Comparison of ENCODE assay signal across 23 cellular contexts in genomic region chr16:75219088-75219487, GRCh38. TPM values are rescaled to one million over a fixed set of nuclear protein-coding genes. Genes with fewer than 3 reads are reported as not detected.
DNase-seq lines count a peak whose midpoint lies in the region; ATAC-seq and TF ChIP-seq lines count a peak whose summit lies in the region.
"Had no signal": no experiment of that assay in that cellular context is flagged by ENCODE, and none has a peak within 500 bp of the region (broad histone marks: within the 10 kb centered on the region; RNA-seq: fewer than 3 reads in every experiment).

No MANE protein-coding gene starts in this region.

- peaks cover 14% of the 10 kb centered on the region for H3K4me1 Mint-ChIP-seq in activated naive CD4-positive, alpha-beta T cell treated with anti-CD3 and anti-CD28 coated beads, Interleukin-2, amount 10 ng/mL, durations not matched to agents 7 days and 5 days
- peaks cover 9% of the 10 kb centered on the region for H3K4me1 Mint-ChIP-seq in central memory CD8-positive, alpha-beta T cell
- H3K4me1 Mint-ChIP-seq in progenitor cell of endocrine pancreas (ENCODE audit: low read depth) = no peaks in the 10 kb centered on the region

- no peak for DNase-seq in activated naive CD4-positive, alpha-beta T cell treated with anti-CD3 and anti-CD28 coated beads, Interleukin-2, amount 10 ng/mL, durations not matched to agents 7 days and 5 days
- no peak for DNase-seq in activated naive CD4-positive, alpha-beta T cell treated with Interleukin-2 at 50 U/mL for 16 hours
- DNase-seq in central memory CD8-positive, alpha-beta T cell (ENCODE audit: low spot score in 2 of 2) = no peak
- no peak for DNase-seq in progenitor cell of endocrine pancreas (ENCODE audit: low spot score, unreplicated experiment)
- no peak for DNase-seq in HuH-7.5 (ENCODE audit: low spot score)
- no peak for DNase-seq in NCI-H82 (lab: John Stamatoyannopoulos, UW)
- DNase-seq: activated gamma-delta T cell treated with Interleukin-2 at 50 U/mL for 16 hours; Calu3; cortex of kidney; esophagus squamous epithelium; gastrocnemius medialis; left ventricle myocardium superior; NCI-H1048; NCI-H187 treated with DMSO at 0.1 percent for 48 hours; NCI-H524 treated with DMSO at 0.1 percent for 48 hours; nephron progenitor cell; stimulated activated CD8-positive, alpha-beta memory T cell treated with anti-CD3 and anti-CD28 coated beads, Interleukin-4, amount 100 ng/mL, for 48 hours had no signal

- CTCF ChIA-PET in activated naive CD4-positive, alpha-beta T cell treated with anti-CD3 and anti-CD28 coated beads, Interleukin-2, amount 10 ng/mL, durations not matched to agents 7 days and 5 days (lab: Charles Lee) = interaction anchor here (1.8 to 3.7 kb wide), 2 partner anchors 19 to 246 kb away, joined by 4 to 31 read pairs; partner anchors contain the start of gene TMEM170A

- TF ChIP-seq CTCF in progenitor cell of endocrine pancreas (IDR thresholded peaks at IDR 0.05; ENCODE audit: unreplicated experiment) = no peak

- no peaks in the 10 kb centered on the region for H3K36me3 ChIP-seq in KOPT-K1 (ENCODE audit: insufficient read depth, low read length)
- H3K36me3 ChIP-seq: esophagus squamous epithelium, gastrocnemius medialis, prostate gland had no signal

- peak overlapping the region; percentile 93 for H3K27ac Mint-ChIP-seq in activated naive CD4-positive, alpha-beta T cell treated with anti-CD3 and anti-CD28 coated beads, Interleukin-2, amount 10 ng/mL, durations not matched to agents 7 days and 5 days
- peak overlapping the region; percentile 43 for H3K27ac Mint-ChIP-seq in central memory CD8-positive, alpha-beta T cell (ENCODE audit: low read depth)
- H3K27ac Mint-ChIP-seq in progenitor cell of endocrine pancreas = peak overlapping the region; percentile 45
- H3K27ac Mint-ChIP-seq: nephron progenitor cell, type B pancreatic cell had no signal

- peaks cover under 1% of the 10 kb centered on the region for H3K27me3 Mint-ChIP-seq in activated naive CD4-positive, alpha-beta T cell treated with anti-CD3 and anti-CD28 coated beads, Interleukin-2, amount 10 ng/mL, durations not matched to agents 7 days and 5 days
- no peaks in the 10 kb centered on the region for H3K27me3 Mint-ChIP-seq in central memory CD8-positive, alpha-beta T cell
- H3K27me3 Mint-ChIP-seq in progenitor cell of endocrine pancreas = no peaks in the 10 kb centered on the region
- H3K27me3 Mint-ChIP-seq: type B pancreatic cell had no signal

- H3K9me3 Mint-ChIP-seq in activated naive CD4-positive, alpha-beta T cell treated with anti-CD3 and anti-CD28 coated beads, Interleukin-2, amount 10 ng/mL, durations not matched to agents 7 days and 5 days = no peaks in the 10 kb centered on the region
- no peaks in the 10 kb centered on the region for H3K9me3 Mint-ChIP-seq in central memory CD8-positive, alpha-beta T cell
- no peaks in the 10 kb centered on the region for H3K9me3 Mint-ChIP-seq in progenitor cell of endocrine pancreas (ENCODE audit: low read depth)
- H3K9me3 Mint-ChIP-seq: nephron progenitor cell, type B pancreatic cell had no signal

- H3K9me3 ChIP-seq in KOPT-K1 (ENCODE audit: insufficient read depth, low read length, poor library complexity, severe bottlenecking) = no peaks in the 10 kb centered on the region
- H3K9me3 ChIP-seq: esophagus squamous epithelium, gastrocnemius medialis, prostate gland had no signal

- no peaks in the 10 kb centered on the region for H3K36me3 Mint-ChIP-seq in activated naive CD4-positive, alpha-beta T cell treated with anti-CD3 and anti-CD28 coated beads, Interleukin-2, amount 10 ng/mL, durations not matched to agents 7 days and 5 days
- H3K36me3 Mint-ChIP-seq in central memory CD8-positive, alpha-beta T cell (ENCODE audit: insufficient read depth) = peaks cover 4% of the 10 kb centered on the region
- no peaks in the 10 kb centered on the region for H3K36me3 Mint-ChIP-seq in progenitor cell of endocrine pancreas (ENCODE audit: insufficient read depth)
- H3K36me3 Mint-ChIP-seq: type B pancreatic cell had no signal

- no peak overlapping the region for H3K4me3 Mint-ChIP-seq in activated naive CD4-positive, alpha-beta T cell treated with anti-CD3 and anti-CD28 coated beads, Interleukin-2, amount 10 ng/mL, durations not matched to agents 7 days and 5 days
- peak overlapping the region; percentile 76 for H3K4me3 Mint-ChIP-seq in central memory CD8-positive, alpha-beta T cell
- no peak overlapping the region for H3K4me3 Mint-ChIP-seq in progenitor cell of endocrine pancreas (ENCODE audit: low read depth)
- H3K4me3 Mint-ChIP-seq: nephron progenitor cell, type B pancreatic cell had no signal

- no peak for ATAC-seq in central memory CD8-positive, alpha-beta T cell (replicated peaks; ENCODE audit: extremely low read depth, poor library complexity, severe bottlenecking)
- ATAC-seq in HG02938 (IDR thresholded peaks at IDR 0.05; ENCODE audit: unreplicated experiment) = no peak
- ATAC-seq: gastrocnemius medialis had no signal

- H3K27ac ChIP-seq in KOPT-K1 (ENCODE audit: low read depth, low read length, poor library complexity, severe bottlenecking) = peak overlapping the region; percentile 31
- H3K27ac ChIP-seq: esophagus squamous epithelium, prostate gland had no signal

RNA-seq across cellular contexts. Expression of gene CTRB1, which starts 0.3 kb away (rescaled TPM):
- not detected in 2 replicates for total RNA-seq in progenitor cell of endocrine pancreas
- total RNA-seq: Calu3, esophagus squamous epithelium, gastrocnemius medialis, H4, left ventricle myocardium superior, SK-MEL-5 had no signal

RNA-seq across cellular contexts. Expression of gene CTRB2, which starts 12.1 kb away (rescaled TPM):
- 1.1 TPM in 1 of 2 replicates, not detected in the other for total RNA-seq in progenitor cell of endocrine pancreas
- total RNA-seq: Calu3, esophagus squamous epithelium, H4, left ventricle myocardium superior, prostate gland, SK-MEL-5 had no signal

RNA-seq across cellular contexts. Expression of gene BCAR1, which starts 32.3 kb away (rescaled TPM):
- 74.8 and 75.1 TPM in 2 replicates for total RNA-seq in progenitor cell of endocrine pancreas

Comparison
In these comparisons a context has a peak if more than half of its experiments do, and no peak if none do; other contexts are left out.
1. H3K27ac Mint-ChIP-seq: peak in every context shown above with its lines; median percentile 93 in activated naive CD4-positive, alpha-beta T cell treated with anti-CD3 and anti-CD28 coated beads, Interleukin-2, amount 10 ng/mL, durations not matched to agents 7 days and 5 days; 45 in progenitor cell of endocrine pancreas; 43 in central memory CD8-positive, alpha-beta T cell.